Comparison of ENCODE assay signal across 1 cellular context in genomic region chr16:51057969-51058337, GRCh38.
TF ChIP-seq lines count a peak whose summit lies in the region.

No MANE protein-coding gene starts in this region.

TF ChIP-seq in HepG2, 621 proteins besides CTCF, POLR2A, EP300 and RAD21 (continued from another document):
- TF ChIP-seq TCF7 (IDR thresholded peaks at IDR 0.05; ENCODE audit: low read depth): 0 out of 2 replicates have a peak, but pooled peaks have one; percentile 15
- TF ChIP-seq ARID3A (IDR thresholded peaks at IDR 0.05; ENCODE audit: low read depth, low read length): peak; percentile 70; the same call in 1 of the 2 replicates
- 0 out of 2 replicates have a peak, but pooled peaks have one; percentile 31 for TF ChIP-seq ERF (CRISPR knock-in tag; IDR thresholded peaks at IDR 0.05)
- 0 out of 2 replicates have a peak, but pooled peaks have one; percentile 11 for TF ChIP-seq ARID5B (CRISPR knock-in tag; IDR thresholded peaks at IDR 0.05)
- TF ChIP-seq ZNF101 (CRISPR knock-in tag; IDR thresholded peaks at IDR 0.05; ENCODE audit: borderline replicate concordance, low read depth): no peak
- no peak for TF ChIP-seq ZNF781 (CRISPR knock-in tag; IDR thresholded peaks at IDR 0.05; ENCODE audit: borderline replicate concordance, not compliant biosample characterization)
- no peak for TF ChIP-seq ATF2 (CRISPR knock-in tag; IDR thresholded peaks at IDR 0.05)
- 0 out of 2 replicates have a peak, but pooled peaks have one; percentile 17 for TF ChIP-seq PPARG (CRISPR knock-in tag; conservative IDR thresholded peaks at IDR 0.05)
- TF ChIP-seq NR3C1 (CRISPR knock-in tag; IDR thresholded peaks at IDR 0.05): no peak
- TF ChIP-seq KDM6A (CRISPR knock-in tag; IDR thresholded peaks at IDR 0.05; ENCODE audit: low read depth): 0 out of 2 replicates have a peak, but pooled peaks have one; percentile 27
- TF ChIP-seq ZNF629 (CRISPR knock-in tag; conservative IDR thresholded peaks at IDR 0.05): no peak
- peak; percentile 83 for TF ChIP-seq ONECUT2 (CRISPR knock-in tag; IDR thresholded peaks at IDR 0.05)
- TF ChIP-seq HNF4G (IDR thresholded peaks at IDR 0.05; ENCODE audit: borderline replicate concordance, low read depth, low read length): peak; percentile 52; the same call in 1 of the 2 replicates
- TF ChIP-seq HNF4G (CRISPR knock-in tag; IDR thresholded peaks at IDR 0.05; ENCODE audit: borderline replicate concordance, low read depth): no peak
- TF ChIP-seq FOXA1 (IDR thresholded peaks at IDR 0.05): no peak
- peak; percentile 38; the same call in 1 of the 2 replicates for TF ChIP-seq FOXA1 (CRISPR knock-in tag; IDR thresholded peaks at IDR 0.05)
- peak; percentile 26; the same call in 1 of the 2 replicates for TF ChIP-seq KAT2B (IDR thresholded peaks at IDR 0.05; ENCODE audit: borderline replicate concordance, low read depth, low read length)
- TF ChIP-seq NFIC (IDR thresholded peaks at IDR 0.05; ENCODE audit: low read length): peak; percentile 66; the same call in 1 of the 2 replicates
- peak; percentile 36; the same call in 1 of the 2 replicates for TF ChIP-seq GATAD2A (CRISPR knock-in tag; IDR thresholded peaks at IDR 0.05)
- TF ChIP-seq FOXP4 (CRISPR knock-in tag; IDR thresholded peaks at IDR 0.05): 0 out of 2 replicates have a peak, but pooled peaks have one; percentile 26
- TF ChIP-seq FOXA3 (CRISPR knock-in tag; IDR thresholded peaks at IDR 0.05): peak; percentile 53
- peak; percentile 54; the same call in 1 of the 2 replicates for TF ChIP-seq AHDC1 (CRISPR knock-in tag; IDR thresholded peaks at IDR 0.05; ENCODE audit: borderline replicate concordance)
- TF ChIP-seq SCMH1 (CRISPR knock-in tag; IDR thresholded peaks at IDR 0.05; ENCODE audit: borderline replicate concordance): no peak
- TF ChIP-seq HNF4A (CRISPR knock-in tag; IDR thresholded peaks at IDR 0.05): peak; percentile 64
- no peak for TF ChIP-seq SOX13 (IDR thresholded peaks at IDR 0.05)
- TF ChIP-seq SOX13 (CRISPR knock-in tag; conservative IDR thresholded peaks at IDR 0.05 in 1 of 2, IDR thresholded peaks at IDR 0.05 in 1 of 2): peak in 1 of 2 experiments; percentile 82; a peak in 2 of 4 replicates
- peak; percentile 21; the same call in 1 of the 2 replicates for TF ChIP-seq MIXL1 (CRISPR knock-in tag; IDR thresholded peaks at IDR 0.05)
- peak; percentile 73; the same call in 1 of the 2 replicates for TF ChIP-seq SOX5 (CRISPR knock-in tag; IDR thresholded peaks at IDR 0.05; ENCODE audit: borderline replicate concordance)
